Comparison of ENCODE assay signal across 30 cellular contexts in the genomic region with DNA sequence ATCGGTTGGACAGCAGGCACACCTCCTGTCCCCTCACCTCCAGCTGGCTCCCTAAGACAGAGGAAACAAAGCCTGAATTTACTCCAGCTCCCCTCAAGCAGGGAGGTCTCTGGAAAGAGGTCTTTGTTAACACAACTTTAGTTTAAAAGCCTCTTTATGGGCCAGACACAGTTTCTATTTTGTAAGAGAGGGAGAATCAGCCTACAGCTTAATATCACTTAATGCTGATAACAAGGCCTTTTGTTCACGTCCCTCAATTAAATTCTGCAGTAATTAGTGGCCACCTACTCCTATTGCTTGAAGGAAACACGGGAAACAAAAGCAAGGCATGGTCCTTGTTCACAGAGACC. TPM values are rescaled to one million over a fixed set of nuclear protein-coding genes. Genes with fewer than 3 reads are reported as not detected.
A peak's percentile ranks its signal among the peaks of the same experiment; 100 is the strongest.
DNase-seq lines count a peak whose midpoint lies in the region; TF ChIP-seq lines count a peak whose summit lies in the region.
"Had no signal": no experiment of that assay in that cellular context is flagged by ENCODE, and none has a peak within 500 bp of the region (broad histone marks: within the 10 kb centered on the region; RNA-seq: fewer than 3 reads in every experiment).

No MANE protein-coding gene starts in this region.

- H3K9ac ChIP-seq in trophoblast cell (ENCODE audit: low read length): no peak overlapping the region
- H3K9ac ChIP-seq: SK-N-SH had no signal

- H3K4me1 ChIP-seq in hepatocyte (ENCODE audit: insufficient read depth): peaks cover 38% of the 10 kb centered on the region
- H3K4me1 ChIP-seq in trophoblast cell (ENCODE audit: control insufficient read depth in 1 of 2, insufficient read depth in 2 of 2, low read length in 2 of 2): peaks cover 26 to 32% of the 10 kb centered on the region in 2 experiments
- H3K4me1 ChIP-seq in testis: peaks cover 20% of the 10 kb centered on the region
- H3K4me1 ChIP-seq: adrenal gland, gastroesophageal sphincter had no signal

- no peak overlapping the region for H2BK120ac ChIP-seq in trophoblast cell (ENCODE audit: insufficient read depth, low read length, poor library complexity)

- H3K36me3 ChIP-seq in hepatocyte (replicated peaks; ENCODE audit: insufficient read depth, low read depth): no peaks in the 10 kb centered on the region
- H3K36me3 ChIP-seq in trophoblast cell (ENCODE audit: control insufficient read depth in 1 of 2, insufficient read depth in 2 of 2, low read length in 2 of 2): no peaks in the 10 kb centered on the region
- H3K36me3 ChIP-seq in testis (ENCODE audit: low read depth, missing control alignments): no peaks in the 10 kb centered on the region
- H3K36me3 ChIP-seq: adrenal gland, gastroesophageal sphincter, vagina had no signal

- DNase-seq in SK-MEL-5 (ENCODE audit: low read depth, low spot score) (peak; percentile 73), hepatocyte (ENCODE audit: low spot score) (no peak), trophoblast cell (no peak), posterior vena cava (ENCODE audit: low spot score) (no peak), SK-N-DZ (ENCODE audit: low spot score) (no peak), testis (no peak), NCI-H1436 treated with DMSO at 0.1 percent for 48 hours (lab: John Stamatoyannopoulos, UW) (no peak)
- DNase-seq: activated CD4-positive, alpha-beta T cell treated with anti-CD3 and anti-CD28 coated beads, Interleukin-2, amount 50 U/mL, for 4 hours; activated CD8-positive, alpha-beta memory T cell treated with anti-CD3 and anti-CD28 coated beads, Interleukin-2, amount 10 ng/mL, durations not matched to agents 7 days and 5 days; activated naive CD4-positive, alpha-beta T cell; activated T-cell treated with anti-CD3 and anti-CD28 coated beads, Interleukin-2, amount 50 U/mL, for 48 hours; adrenal gland; CD4-positive, alpha-beta memory T cell; DMS 273 treated with DMSO at 0.1 percent for 48 hours; dorsolateral prefrontal cortex; GOT3; HFFc6; IMR-90; left cardiac atrium; mesenchymal stem cell; NCI-H1092; NCI-H187 treated with DMSO at 0.1 percent for 48 hours; NCI-H526 treated with DMSO at 0.1 percent for 48 hours; NK-92 treated with Interleukin-12 subunit alpha and Interleukin-12 subunit beta, amount 100 ng/mL, for 24 hours; nucleus accumbens; SK-N-SH; stimulated activated CD4-positive, alpha-beta T cell treated with anti-CD3 and anti-CD28 coated beads, Interleukin-4, amount 100 ng/mL, for 4 hours had no signal

- no peak overlapping the region for H3K4ac ChIP-seq in trophoblast cell (ENCODE audit: low read depth, low read length)

- 38% methylated on average over 3 of the region's 3 CpGs for WGBS in hepatocyte (ENCODE audit: low lambda C conversion rate, missing lambda C conversion rate)
- no CpG with 5 or more reads among the region's 3 CpGs for WGBS in trophoblast cell (ENCODE audit: extremely low coverage, insufficient coverage, insufficient read length)
- 55 to 63% methylated on average over 3 of the region's 3 CpGs for WGBS in testis, 2 donors

- H2BK5ac ChIP-seq in trophoblast cell (ENCODE audit: low read depth, low read length, poor library complexity): no peak overlapping the region

- H2AFZ ChIP-seq in hepatocyte (no peak overlapping the region), trophoblast cell (ENCODE audit: insufficient read depth, low read length, poor library complexity) (no peak overlapping the region)

- H3K4me2 ChIP-seq in hepatocyte: no peak overlapping the region
- H3K4me2 ChIP-seq in trophoblast cell (ENCODE audit: low read length): no peak overlapping the region
- H3K4me2 ChIP-seq: SK-N-SH had no signal

- no peak overlapping the region for H3K14ac ChIP-seq in trophoblast cell (ENCODE audit: low read length)

- TF ChIP-seq CTCF in 22Rv1 (IDR thresholded peaks at IDR 0.05) (no peak), hepatocyte (IDR thresholded peaks at IDR 0.05; ENCODE audit: poor library complexity) (no peak), testis (IDR thresholded peaks at IDR 0.05) (no peak)

- no peak overlapping the region for H3K18ac ChIP-seq in trophoblast cell (ENCODE audit: low read length)

- H3K27ac ChIP-seq in 22Rv1 (0 out of 2 replicates have a peak overlapping the region, but pooled peaks have one; percentile 18), hepatocyte (peak overlapping the region; percentile 16), trophoblast cell (ENCODE audit: low read depth, low read length) (no peak overlapping the region), testis (no peak overlapping the region)
- H3K27ac ChIP-seq: adrenal gland, gastroesophageal sphincter, vagina had no signal

- H3K79me2 ChIP-seq in hepatocyte (peaks cover 51% of the 10 kb centered on the region), trophoblast cell (ENCODE audit: control insufficient read depth, insufficient read depth, low read length, poor library complexity) (peaks cover 2% of the 10 kb centered on the region)

- H3K9me3 ChIP-seq in hepatocyte (ENCODE audit: low read depth) (no peaks in the 10 kb centered on the region), trophoblast cell (ENCODE audit: insufficient read depth, low read depth, low read length) (no peaks in the 10 kb centered on the region), testis (no peaks in the 10 kb centered on the region)
- H3K9me3 ChIP-seq: adrenal gland, gastroesophageal sphincter, SK-N-SH, vagina had no signal

- TF ChIP-seq POLR2A in testis (IDR thresholded peaks at IDR 0.05): no peak

- H2AK5ac ChIP-seq in trophoblast cell (ENCODE audit: low read length): no peak overlapping the region

- peak overlapping the region; percentile 31 for H4K12ac ChIP-seq in trophoblast cell (ENCODE audit: low read depth, low read length)

- H3K27me3 ChIP-seq in hepatocyte: no peaks in the 10 kb centered on the region
- no peaks in the 10 kb centered on the region for H3K27me3 ChIP-seq in trophoblast cell (ENCODE audit: insufficient read depth, low read length)
- no peaks in the 10 kb centered on the region for H3K27me3 ChIP-seq in testis
- H3K27me3 ChIP-seq: adrenal gland, dorsolateral prefrontal cortex, gastroesophageal sphincter, vagina had no signal

- no peaks in the 10 kb centered on the region for H4K20me1 ChIP-seq in hepatocyte (ENCODE audit: insufficient read depth, poor library complexity, severe bottlenecking)

- intact Hi-C loops in posterior vena cava (cut with DNase I) (no loop called here), testis (cut with DNase I; ENCODE audit: low total_unique reads) (no loop called here)

- peaks cover 27% of the 10 kb centered on the region for H3K79me1 ChIP-seq in trophoblast cell (ENCODE audit: low read length)

- no peak overlapping the region for H4K91ac ChIP-seq in trophoblast cell (ENCODE audit: low read depth, low read length)

- peak overlapping the region; percentile 40 for H2BK12ac ChIP-seq in trophoblast cell (ENCODE audit: low read length)

- no peak overlapping the region for H4K8ac ChIP-seq in trophoblast cell (ENCODE audit: low read depth, low read length)

- H3K23ac ChIP-seq in trophoblast cell (ENCODE audit: low read length): no peak overlapping the region

- H3K9me2 ChIP-seq in hepatocyte (replicated peaks; ENCODE audit: insufficient read depth): no peaks in the 10 kb centered on the region
- H3K9me2 ChIP-seq: SK-N-SH had no signal

- H3K4me3 ChIP-seq in hepatocyte: no peak overlapping the region
- H3K4me3 ChIP-seq in trophoblast cell (ENCODE audit: low read depth, low read length): no peak overlapping the region
- H3K4me3 ChIP-seq in testis: no peak overlapping the region
- H3K4me3 ChIP-seq: adrenal gland, dorsolateral prefrontal cortex, gastroesophageal sphincter, vagina had no signal

- in situ Hi-C loops in SK-MEL-5 (cut with HindIII; ENCODE audit: low pct_unique_long_range_greater_than_20kb, low sequenced_read_pairs): no loop called here

RNA-seq across cellular contexts. Expression of gene PLEKHA7, which starts 36.2 kb away (rescaled TPM):
- total RNA-seq in SK-MEL-5 (2014; rRNA removed; shearing (Covaris generic)): 0.61 and 1.7 TPM in 2 replicates
- 4.5 and 5.6 TPM in 2 replicates for polyA plus RNA-seq in SK-MEL-5 (2015; cell fraction: cytosol; rRNA removed)
- polyA plus RNA-seq in SK-MEL-5 (2015; cell fraction: nucleus; rRNA removed): 10.2 and 12.1 TPM in 2 replicates
- 25.4 and 35.6 TPM in 2 replicates for total RNA-seq in hepatocyte
- polyA plus RNA-seq in hepatocyte: 16.7 and 18.2 TPM in 2 replicates
- polyA plus RNA-seq in trophoblast cell (2013): 33.1 and 34.0 TPM in 2 replicates
- total RNA-seq in posterior vena cava: 10 to 100 TPM in 1 of 2 donors, 1 to 10 TPM in 1; 9.0 to 10.7 TPM
- 1.2 and 3.6 TPM in 2 replicates for polyA plus RNA-seq in SK-N-DZ (2014; cell fraction: cytosol; rRNA removed)
- 8.2 and 9.8 TPM in 2 replicates for polyA plus RNA-seq in SK-N-DZ (2014; cell fraction: nucleus; rRNA removed)
- total RNA-seq in testis: 10 to 100 TPM; 63.9 to 64.9 TPM
- 33.0 TPM for polyA plus RNA-seq in testis (ENCODE audit: insufficient read depth, low read depth, low replicate concordance)
- total RNA-seq: IMR-90 had no signal

Comparison
In these comparisons a context has a peak if more than half of its experiments do, and no peak if none do; other contexts are left out.
1. H3K27ac ChIP-seq: peak in 22Rv1 (single experiment) and hepatocyte (single experiment); none in trophoblast cell (single experiment) and testis (0 of 2).